Comparison of ENCODE assay signal across 28 cellular contexts in genomic region chr2:128958241-128958640, GRCh38.
"Had no signal": no experiment of that assay in that cellular context is flagged by ENCODE, and none has a peak within 500 bp of the region (broad histone marks: within the 10 kb centered on the region; RNA-seq: fewer than 3 reads in every experiment).

No MANE protein-coding gene starts in this region.

- H3K4me1 ChIP-seq: stomach, suprapubic skin, testis, thyroid gland, tibial artery, tibial nerve, transverse colon, upper lobe of left lung, upper lobe of right lung, uterus, vagina had no signal

- H3K36me3 Mint-ChIP-seq: stimulated activated effector memory CD8-positive, alpha-beta T cell treated with anti-CD3 and anti-CD28 coated beads, Interleukin-12 subunit alpha, Interleukin-12 subunit beta, amount 100 ng/mL, for 72 hours; stimulated activated memory B cell treated with anti-CD40 and anti-IgM and Interleukin-4, amounts not matched to agents 10 μg/mL and 1 μg/mL and 100 μg/mL, for 72 hours; stimulated activated naive B cell treated with anti-CD40 and anti-IgM and Interleukin-4, amounts not matched to agents 10 μg/mL and 1 μg/mL and 100 μg/mL, for 72 hours; type B pancreatic cell had no signal

- H3K9me3 ChIP-seq: testis, thyroid gland, upper lobe of right lung, uterus, vagina had no signal

- H3K27ac Mint-ChIP-seq: stimulated activated effector memory CD8-positive, alpha-beta T cell treated with anti-CD3 and anti-CD28 coated beads, Interleukin-12 subunit alpha, Interleukin-12 subunit beta, amount 100 ng/mL, for 72 hours; stimulated activated memory B cell treated with anti-CD40 and anti-IgM and Interleukin-4, amounts not matched to agents 10 μg/mL and 1 μg/mL and 100 μg/mL, for 72 hours; stimulated activated naive B cell treated with anti-CD40 and anti-IgM and Interleukin-4, amounts not matched to agents 10 μg/mL and 1 μg/mL and 100 μg/mL, for 72 hours; stimulated activated naive CD8-positive, alpha-beta T cell treated with anti-CD3 and anti-CD28 coated beads, Interleukin-15, amount 100 ng/mL, for 72 hours; stimulated activated naive CD8-positive, alpha-beta T cell treated with anti-CD3 and anti-CD28 coated beads, Interleukin-15, Interleukin-2, amounts not matched to agents 100 ng/mL and 50 ng/mL, for 24 hours; type B pancreatic cell had no signal

- H3K4me3 ChIP-seq: stomach, suprapubic skin, testis, thoracic aorta, thyroid gland, tibial artery, tibial nerve, transverse colon, upper lobe of left lung, upper lobe of right lung, uterus, vagina had no signal

- H3K36me3 ChIP-seq: stomach, suprapubic skin, thoracic aorta, thyroid gland, tibial artery, tibial nerve, transverse colon, upper lobe of left lung, upper lobe of right lung, uterus, vagina had no signal

- DNase-seq: stimulated activated CD4-positive, alpha-beta T cell treated with anti-CD3 and anti-CD28 coated beads, Interleukin-2, amount 100 ng/mL, for 48 hours; stimulated activated CD4-positive, alpha-beta T cell treated with anti-CD3 and anti-CD28 coated beads, Interleukin-4, amount 100 ng/mL, for 1 hour; stimulated activated CD4-positive, alpha-beta T cell treated with anti-CD3 and anti-CD28 coated beads, Interleukin-4, amount 100 ng/mL, for 24 hours; stimulated activated CD4-positive, alpha-beta T cell treated with anti-CD3 and anti-CD28 coated beads, Interleukin-4, amount 100 ng/mL, for 4 hours; stimulated activated CD8-positive, alpha-beta memory T cell treated with anti-CD3 and anti-CD28 coated beads, Interleukin-4, amount 100 ng/mL, for 48 hours; stimulated activated naive B cell treated with anti-CD40 and anti-IgM and Interleukin-4, amounts not matched to agents 10 μg/mL and 1 μg/mL and 100 μg/mL, for 72 hours; stimulated activated naive CD4-positive, alpha-beta T cell; stimulated activated naive CD4-positive, alpha-beta T cell treated with Interleukin-2 at 50 U/mL for 16 hours; stimulated activated naive CD8-positive, alpha-beta T cell treated with anti-CD3 and anti-CD28 coated beads, Interleukin-15, amount 100 ng/mL, for 72 hours; stimulated activated naive CD8-positive, alpha-beta T cell treated with anti-CD3 and anti-CD28 coated beads, Interleukin-15, Interleukin-2, amounts not matched to agents 100 U/mL and 50 U/mL, for 24 hours; stomach; substantia nigra; testis; thyroid gland; tibial artery; transverse colon; trophoblast cell; upper lobe of left lung; upper lobe of right lung; uterus had no signal

- H3K27me3 Mint-ChIP-seq: stimulated activated naive CD8-positive, alpha-beta T cell treated with anti-CD3 and anti-CD28 coated beads, Interleukin-15, amount 100 ng/mL, for 72 hours; stimulated activated naive CD8-positive, alpha-beta T cell treated with anti-CD3 and anti-CD28 coated beads, Interleukin-15, Interleukin-2, amounts not matched to agents 100 ng/mL and 50 ng/mL, for 24 hours had no signal

- H3K27ac ChIP-seq: stomach, suprapubic skin, testis, thoracic aorta, thyroid gland, tibial artery, tibial nerve, transverse colon, upper lobe of left lung, upper lobe of right lung, uterus, vagina had no signal

- H3K4me3 Mint-ChIP-seq: stimulated activated effector memory CD8-positive, alpha-beta T cell treated with anti-CD3 and anti-CD28 coated beads, Interleukin-12 subunit alpha, Interleukin-12 subunit beta, amount 100 ng/mL, for 72 hours; stimulated activated memory B cell treated with anti-CD40 and anti-IgM and Interleukin-4, amounts not matched to agents 10 μg/mL and 1 μg/mL and 100 μg/mL, for 72 hours; stimulated activated naive B cell treated with anti-CD40 and anti-IgM and Interleukin-4, amounts not matched to agents 10 μg/mL and 1 μg/mL and 100 μg/mL, for 72 hours; stimulated activated naive CD8-positive, alpha-beta T cell treated with anti-CD3 and anti-CD28 coated beads, Interleukin-15, amount 100 ng/mL, for 72 hours; stimulated activated naive CD8-positive, alpha-beta T cell treated with anti-CD3 and anti-CD28 coated beads, Interleukin-15, Interleukin-2, amounts not matched to agents 100 ng/mL and 50 ng/mL, for 24 hours; type B pancreatic cell had no signal

- H3K4me1 Mint-ChIP-seq: stimulated activated effector memory CD8-positive, alpha-beta T cell treated with anti-CD3 and anti-CD28 coated beads, Interleukin-12 subunit alpha, Interleukin-12 subunit beta, amount 100 ng/mL, for 72 hours; stimulated activated memory B cell treated with anti-CD40 and anti-IgM and Interleukin-4, amounts not matched to agents 10 μg/mL and 1 μg/mL and 100 μg/mL, for 72 hours; stimulated activated naive B cell treated with anti-CD40 and anti-IgM and Interleukin-4, amounts not matched to agents 10 μg/mL and 1 μg/mL and 100 μg/mL, for 72 hours; stimulated activated naive CD8-positive, alpha-beta T cell treated with anti-CD3 and anti-CD28 coated beads, Interleukin-15, amount 100 ng/mL, for 72 hours had no signal

- ATAC-seq: stimulated activated effector memory CD8-positive, alpha-beta T cell treated with anti-CD3 and anti-CD28 coated beads, Interleukin-12 subunit alpha, Interleukin-12 subunit beta, amount 100 ng/mL, for 72 hours; stimulated activated memory B cell treated with anti-CD40 and anti-IgM and Interleukin-4, amounts not matched to agents 10 μg/mL and 1 μg/mL and 100 μg/mL, for 72 hours; stimulated activated naive B cell treated with anti-CD40 and anti-IgM and Interleukin-4, amounts not matched to agents 10 μg/mL and 1 μg/mL and 100 μg/mL, for 72 hours; stimulated activated naive CD8-positive, alpha-beta T cell treated with anti-CD3 and anti-CD28 coated beads, Interleukin-15, amount 100 ng/mL, for 72 hours; stimulated activated naive CD8-positive, alpha-beta T cell treated with anti-CD3 and anti-CD28 coated beads, Interleukin-15, Interleukin-2, amounts not matched to agents 100 U/mL and 50 U/mL, for 24 hours; upper lobe of right lung had no signal

- H3K27me3 ChIP-seq: stomach, suprapubic skin, testis, thyroid gland, tibial artery, tibial nerve, transverse colon, upper lobe of left lung, upper lobe of right lung, uterus, vagina had no signal
